In the genomic region with DNA sequence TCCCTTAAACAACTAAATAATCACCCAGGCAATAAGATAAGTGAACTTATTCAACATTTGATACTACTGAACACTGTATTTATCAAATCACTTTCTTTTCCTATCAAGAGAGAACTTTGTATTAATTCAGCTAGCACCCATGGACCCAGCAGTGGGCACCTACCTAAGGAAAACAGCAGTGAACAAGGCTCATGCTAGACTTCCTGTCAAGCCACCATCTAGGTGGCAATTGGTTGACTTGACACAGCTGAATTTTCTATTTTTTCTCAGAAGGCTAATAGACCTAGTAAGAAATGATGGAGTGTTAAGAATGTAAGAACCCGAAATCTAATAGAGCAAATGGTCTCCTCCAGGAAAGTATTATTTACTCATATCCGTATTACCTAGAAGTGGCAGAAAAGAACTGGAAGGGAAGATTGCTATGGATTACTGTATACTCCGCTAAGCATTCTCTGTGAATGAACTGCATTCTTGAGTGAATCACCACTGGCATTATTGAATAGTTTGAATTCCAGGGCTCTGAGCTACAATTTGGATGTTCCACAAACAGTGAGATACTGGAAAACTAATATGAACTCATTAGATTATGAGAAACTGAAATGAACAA, we compare ENCODE assay signal across 12 cellular contexts.
A peak's percentile ranks its signal among the peaks of the same experiment; 100 is the strongest.
DNase-seq lines count a peak whose midpoint lies in the region; ATAC-seq and TF ChIP-seq lines count a peak whose summit lies in the region.
"Had no signal": no experiment of that assay in that cellular context is flagged by ENCODE, and none has a peak within 500 bp of the region (broad histone marks: within the 10 kb centered on the region; RNA-seq: fewer than 3 reads in every experiment).

No MANE protein-coding gene starts in this region.

- H3K4me1 Mint-ChIP-seq in effector memory CD8-positive, alpha-beta T cell (ENCODE audit: low read depth in 2 of 2): no peaks in the 10 kb centered on the region
- H3K4me1 Mint-ChIP-seq in activated CD4-positive, alpha-beta memory T cell treated with anti-CD3 and anti-CD28 coated beads for 36 hours (ENCODE audit: low read depth): no peaks in the 10 kb centered on the region
- H3K4me1 Mint-ChIP-seq: stimulated activated memory B cell treated with anti-CD40 and anti-IgM and Interleukin-4, amounts not matched to agents 10 μg/mL and 1 μg/mL and 100 μg/mL, for 72 hours had no signal

- H3K27ac Mint-ChIP-seq in effector memory CD8-positive, alpha-beta T cell: no peak overlapping the region
- H3K27ac Mint-ChIP-seq in activated CD4-positive, alpha-beta memory T cell treated with anti-CD3 and anti-CD28 coated beads for 36 hours: no peak overlapping the region
- H3K27ac Mint-ChIP-seq: stimulated activated memory B cell treated with anti-CD40 and anti-IgM and Interleukin-4, amounts not matched to agents 10 μg/mL and 1 μg/mL and 100 μg/mL, for 72 hours had no signal

- no peaks in the 10 kb centered on the region for H3K27me3 Mint-ChIP-seq in effector memory CD8-positive, alpha-beta T cell
- H3K27me3 Mint-ChIP-seq in activated CD4-positive, alpha-beta memory T cell treated with anti-CD3 and anti-CD28 coated beads for 36 hours: no peaks in the 10 kb centered on the region
- H3K27me3 Mint-ChIP-seq: stimulated activated memory B cell treated with anti-CD40 and anti-IgM and Interleukin-4, amounts not matched to agents 10 μg/mL and 1 μg/mL and 100 μg/mL, for 72 hours had no signal

- TF ChIP-seq CTCF in AG09319 (IDR thresholded peaks at IDR 0.05; ENCODE audit: low read depth, low read length) (no peak), epithelial cell of esophagus (IDR thresholded peaks at IDR 0.05; ENCODE audit: insufficient read depth, low read depth, low read length, missing control alignments) (no peak), omental fat pad (IDR thresholded peaks at IDR 0.05) (no peak)

- H3K4me3 ChIP-seq in epithelial cell of esophagus (ENCODE audit: low read length): no peak overlapping the region
- H3K4me3 ChIP-seq: K562 had no signal

- peak; percentile 96 for ATAC-seq in omental fat pad (ENCODE audit: low FRiP score)
- ATAC-seq in effector memory CD8-positive, alpha-beta T cell (replicated peaks): no peak
- no peak for ATAC-seq in esophagus mucosa
- ATAC-seq: K562; stimulated activated memory B cell treated with anti-CD40 and anti-IgM and Interleukin-4, amounts not matched to agents 10 μg/mL and 1 μg/mL and 100 μg/mL, for 72 hours had no signal

- CTCF ChIA-PET in activated CD4-positive, alpha-beta memory T cell treated with anti-CD3 and anti-CD28 coated beads for 36 hours (lab: Charles Lee): no interaction called here

- DNase-seq in AG09319 (ENCODE audit: extremely low read depth, low read depth) (peak; percentile 41), NCI-H226 (peak; percentile 96), epithelial cell of esophagus (ENCODE audit: low read depth) (peak; percentile 81), omental fat pad (ENCODE audit: low spot score) (no peak), superior temporal gyrus (ENCODE audit: extremely low spot score) (no peak)
- DNase-seq in effector memory CD8-positive, alpha-beta T cell: no peak
- DNase-seq in activated CD4-positive, alpha-beta memory T cell treated with anti-CD3 and anti-CD28 coated beads for 36 hours: no peak
- DNase-seq: activated naive CD4-positive, alpha-beta T cell; NCI-H774 had no signal

- intact Hi-C loops in activated CD4-positive, alpha-beta memory T cell treated with anti-CD3 and anti-CD28 coated beads for 36 hours (cut with micrococcal nuclease): no loop called here

- no peak overlapping the region for H3K4me3 Mint-ChIP-seq in effector memory CD8-positive, alpha-beta T cell
- no peak overlapping the region for H3K4me3 Mint-ChIP-seq in activated CD4-positive, alpha-beta memory T cell treated with anti-CD3 and anti-CD28 coated beads for 36 hours
- H3K4me3 Mint-ChIP-seq: stimulated activated memory B cell treated with anti-CD40 and anti-IgM and Interleukin-4, amounts not matched to agents 10 μg/mL and 1 μg/mL and 100 μg/mL, for 72 hours had no signal

- peaks cover 5 to 17% of the 10 kb centered on the region in 2 donors for H3K9me3 Mint-ChIP-seq in effector memory CD8-positive, alpha-beta T cell
- peaks cover 36% of the 10 kb centered on the region for H3K9me3 Mint-ChIP-seq in activated CD4-positive, alpha-beta memory T cell treated with anti-CD3 and anti-CD28 coated beads for 36 hours

- peaks cover 4% of the 10 kb centered on the region for H3K36me3 Mint-ChIP-seq in effector memory CD8-positive, alpha-beta T cell (ENCODE audit: insufficient read depth)
- no peaks in the 10 kb centered on the region for H3K36me3 Mint-ChIP-seq in activated CD4-positive, alpha-beta memory T cell treated with anti-CD3 and anti-CD28 coated beads for 36 hours
- H3K36me3 Mint-ChIP-seq: stimulated activated memory B cell treated with anti-CD40 and anti-IgM and Interleukin-4, amounts not matched to agents 10 μg/mL and 1 μg/mL and 100 μg/mL, for 72 hours had no signal

- POLR2A ChIA-PET in activated CD4-positive, alpha-beta memory T cell treated with anti-CD3 and anti-CD28 coated beads for 36 hours (lab: Charles Lee): no interaction called here

Comparison
In these comparisons a context has a peak if more than half of its experiments do, and no peak if none do; other contexts are left out.
1. DNase-seq: peak in AG09319 (single experiment), NCI-H226 (single experiment) and epithelial cell of esophagus (single experiment); none in omental fat pad (single experiment), effector memory CD8-positive, alpha-beta T cell (0 of 3), activated CD4-positive, alpha-beta memory T cell treated with anti-CD3 and anti-CD28 coated beads for 36 hours (single experiment) and superior temporal gyrus (single experiment).